ENCODE assay signal across 15 cellular contexts in the genomic region with DNA sequence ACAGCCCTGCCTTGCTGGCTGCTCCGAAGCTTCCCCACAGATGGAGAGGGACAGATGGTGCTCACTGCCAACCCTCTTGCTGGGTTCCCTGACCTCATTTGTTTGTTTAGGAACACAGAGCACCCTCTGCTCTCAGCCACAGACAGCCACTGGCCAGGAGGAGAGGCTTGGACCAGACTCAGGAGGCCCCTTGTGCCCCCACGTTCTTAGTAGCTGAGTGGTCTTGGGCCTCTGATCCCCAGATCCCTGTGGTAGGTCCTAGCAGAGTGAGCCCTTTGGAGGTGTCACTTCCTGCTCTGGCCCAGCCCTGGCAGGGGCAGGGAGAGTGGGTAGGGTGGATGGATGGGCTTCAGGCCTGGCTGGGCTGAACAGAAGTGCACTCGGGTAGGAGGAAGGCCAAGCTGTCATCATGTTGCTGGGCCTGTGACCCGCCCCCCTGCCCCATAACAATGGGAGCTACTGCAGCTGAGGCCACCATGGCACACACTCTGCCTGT.
DNase-seq lines count a peak whose midpoint lies in the region; ATAC-seq and TF ChIP-seq lines count a peak whose summit lies in the region.
"Had no signal": no experiment of that assay in that cellular context is flagged by ENCODE, and none has a peak within 500 bp of the region (broad histone marks: within the 10 kb centered on the region; RNA-seq: fewer than 3 reads in every experiment).

No MANE protein-coding gene starts in this region.

- no peak for DNase-seq in left cardiac atrium
- no peak for DNase-seq in heart right ventricle
- DNase-seq in midbrain (lab: John Stamatoyannopoulos, UW): peak; percentile 39
- DNase-seq in testis: peak; percentile 33
- DNase-seq in T-helper 9 cell: no peak
- DNase-seq: activated CD4-positive, alpha-beta T cell treated with anti-CD3 and anti-CD28 coated beads, Interleukin-2, amount 50 U/mL, for 4 hours; activated T-cell treated with anti-CD3 and anti-CD28 coated beads, Interleukin-2, amount 50 U/mL, for 1 hour; CD8-positive, alpha-beta memory T cell; effector CD4-positive, alpha-beta T cell; kidney glomerular epithelial cell; NCI-H1048 had no signal

- H3K4me1 ChIP-seq in heart right ventricle: no peaks in the 10 kb centered on the region
- H3K4me1 ChIP-seq in testis: peaks cover 6% of the 10 kb centered on the region
- H3K4me1 ChIP-seq: parathyroid adenoma had no signal

- TF ChIP-seq POLR2A in testis (IDR thresholded peaks at IDR 0.05): no peak

- ATAC-seq in left cardiac atrium (peak; percentile 48 to 53), heart right ventricle (no peak), GM18520 (IDR thresholded peaks at IDR 0.05; ENCODE audit: unreplicated experiment) (no peak), GM21381 (IDR thresholded peaks at IDR 0.05; ENCODE audit: unreplicated experiment) (no peak)

- peaks cover 0 to 18% (median 10%) of the 10 kb centered on the region in 7 donors for H3K27me3 ChIP-seq in heart right ventricle
- H3K27me3 ChIP-seq in testis: no peaks in the 10 kb centered on the region

- TF ChIP-seq CTCF in heart right ventricle (IDR thresholded peaks at IDR 0.05) (no peak), VCaP (conservative IDR thresholded peaks at IDR 0.05) (no peak), testis (IDR thresholded peaks at IDR 0.05) (no peak)

- H3K9me3 ChIP-seq in heart right ventricle (peaks cover 0 to 5% (median 0%) of the 10 kb centered on the region in 11 donors), testis (no peaks in the 10 kb centered on the region)

- intact Hi-C loops in left cardiac atrium (cut with DNase I) (no loop called here), heart right ventricle (cut with DNase I) (no loop called here), testis (cut with DNase I; ENCODE audit: low total_unique reads) (no loop called here)

- H3K27ac ChIP-seq in heart right ventricle (no peak overlapping the region), VCaP (peak overlapping the region; percentile 19; the same call in 1 of the 2 replicates), testis (no peak overlapping the region)
- H3K27ac ChIP-seq: parathyroid adenoma had no signal

- H3K36me3 ChIP-seq in heart right ventricle: no peaks in the 10 kb centered on the region
- no peaks in the 10 kb centered on the region for H3K36me3 ChIP-seq in testis (ENCODE audit: low read depth, missing control alignments)

- WGBS in heart right ventricle, 2 donors: 46 to 62% methylated on average over 4 of the region's 4 CpGs
- 41 to 70% methylated on average over 2 to 4 of the region's 4 CpGs for WGBS in testis, 2 donors

- no peak overlapping the region for H3K4me3 ChIP-seq in heart right ventricle
- H3K4me3 ChIP-seq in testis: no peak overlapping the region

Comparison
In these comparisons a context has a peak if more than half of its experiments do, and no peak if none do; other contexts are left out.
1. ATAC-seq: peak in left cardiac atrium (2 of 2); none in heart right ventricle (0 of 8), GM18520 (single experiment) and GM21381 (single experiment).
2. DNase-seq: peak in midbrain (single experiment) and testis (single experiment); none in left cardiac atrium (single experiment), heart right ventricle (0 of 2) and T-helper 9 cell (single experiment).